11 cellular contexts compared by ENCODE assay signal in the genomic region with DNA sequence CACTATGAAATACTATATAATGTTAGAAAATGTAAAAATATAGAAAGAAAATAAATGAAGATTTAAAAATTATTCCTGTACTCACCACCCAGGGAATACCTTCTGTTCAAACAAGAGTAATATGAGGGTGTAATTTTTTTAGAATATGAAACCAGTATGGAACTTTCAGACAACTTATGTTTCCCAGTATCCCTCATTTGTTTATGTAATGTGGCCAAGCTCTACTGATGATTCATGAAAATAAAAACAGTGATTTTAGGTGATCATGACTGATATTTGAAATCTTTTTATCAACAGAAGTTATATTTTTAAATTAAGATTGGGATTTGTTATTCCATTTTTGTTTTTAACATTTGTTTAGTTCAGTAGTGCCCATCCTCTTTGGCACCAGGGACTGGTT.
"Had no signal": no experiment of that assay in that cellular context is flagged by ENCODE, and none has a peak within 500 bp of the region (broad histone marks: within the 10 kb centered on the region; RNA-seq: fewer than 3 reads in every experiment).

No MANE protein-coding gene starts in this region.

- DNase-seq: activated B cell treated with CpG ODN at 0.5 μM for 24 hours; foreskin keratinocyte; head of caudate nucleus; kidney; left ventricle myocardium inferior; mesendoderm; ovary; stimulated activated CD4-positive, alpha-beta T cell treated with anti-CD3 and anti-CD28 coated beads, Interleukin-4, amount 100 ng/mL, for 24 hours; upper lobe of right lung had no signal

- H3K9me3 ChIP-seq: left ventricle myocardium inferior, ovary, upper lobe of right lung had no signal

- H3K27ac ChIP-seq: coronary artery, foreskin keratinocyte, left ventricle myocardium inferior, neural progenitor cell, ovary, upper lobe of right lung had no signal

- H2AFZ ChIP-seq: neural progenitor cell had no signal

- H3K4me3 ChIP-seq: coronary artery, left ventricle myocardium inferior, neural progenitor cell, ovary, upper lobe of right lung had no signal

- FAIRE-seq: kidney had no signal

- H3K36me3 ChIP-seq: left ventricle myocardium inferior, neural progenitor cell, ovary, upper lobe of right lung had no signal

- H3K27me3 ChIP-seq: foreskin keratinocyte, neural progenitor cell, ovary, upper lobe of right lung had no signal

- H3K4me1 ChIP-seq: neural progenitor cell had no signal

- H3K4me2 ChIP-seq: neural progenitor cell had no signal

- H3K9ac ChIP-seq: neural progenitor cell had no signal
